8 cellular contexts compared by ENCODE assay signal in the genomic region with DNA sequence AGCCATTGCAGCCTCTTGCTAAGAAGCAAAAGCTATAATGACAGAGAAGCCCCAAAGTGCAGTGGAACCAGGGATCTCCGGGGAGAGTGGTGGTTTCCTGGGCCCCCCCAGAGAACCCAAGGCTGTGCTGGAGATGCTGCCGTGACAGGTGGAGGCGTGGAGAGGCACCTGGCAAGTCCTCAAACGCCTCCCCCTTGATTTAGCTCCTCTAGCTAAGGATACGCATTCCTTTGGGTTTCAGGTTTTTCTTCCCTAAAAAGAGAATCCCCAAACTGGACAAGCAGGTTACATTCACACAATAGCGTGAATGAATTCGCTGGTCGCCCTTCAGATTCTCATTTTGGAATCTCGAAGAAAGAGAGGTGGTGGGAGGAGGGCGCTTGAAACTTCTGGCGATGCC. TPM values are rescaled to one million over a fixed set of nuclear protein-coding genes. Genes with fewer than 3 reads are reported as not detected.
A peak's percentile ranks its signal among the peaks of the same experiment; 100 is the strongest.
DNase-seq lines count a peak whose midpoint lies in the region; ATAC-seq and TF ChIP-seq lines count a peak whose summit lies in the region.

No MANE protein-coding gene starts in this region.

- H3K4me3 Mint-ChIP-seq in CD14-positive monocyte, result peak overlapping the region; percentile 85 to 86
- peak overlapping the region; percentile 93 for H3K4me3 Mint-ChIP-seq in endothelial cell (ENCODE audit: unreplicated experiment)
- peak overlapping the region; percentile 87 for H3K4me3 Mint-ChIP-seq in neural progenitor cell

- TF ChIP-seq POLR2A in GM18505 (IDR thresholded peaks at IDR 0.05; ENCODE audit: borderline replicate concordance, extremely low read depth, insufficient read depth, insufficient read length), result no peak

- H3K9ac ChIP-seq in OCI-LY3 (ENCODE audit: low read length) (peak overlapping the region; percentile 51), neural progenitor cell (no peak overlapping the region)

- H3K36me3 ChIP-seq in OCI-LY3 (replicated peaks; ENCODE audit: low read depth, low read length) (peaks cover 6% of the 10 kb centered on the region), neural progenitor cell (no peaks in the 10 kb centered on the region)

- TF ChIP-seq CTCF in CD14-positive monocyte (IDR thresholded peaks at IDR 0.05) (no peak), OCI-LY3 (IDR thresholded peaks at IDR 0.05; ENCODE audit: low read depth, low read length) (no peak), endothelial cell (IDR thresholded peaks at IDR 0.05; ENCODE audit: unreplicated experiment) (no peak), neural progenitor cell (IDR thresholded peaks at IDR 0.05) (no peak)

- H3K27ac Mint-ChIP-seq in CD14-positive monocyte (peak overlapping the region; percentile 68 to 97 (median 79)), endothelial cell (ENCODE audit: unreplicated experiment) (peak overlapping the region; percentile 91), neural progenitor cell (peak overlapping the region; percentile 63)

- H3K27me3 Mint-ChIP-seq in CD14-positive monocyte (ENCODE audit: low read depth in 3 of 3) (peaks cover 5 to 11% (median 6%) of the 10 kb centered on the region in 3 donors), endothelial cell (ENCODE audit: unreplicated experiment) (peaks cover 10% of the 10 kb centered on the region), neural progenitor cell (ENCODE audit: insufficient read depth, low read depth) (peaks cover 9% of the 10 kb centered on the region)

- peaks cover 31% of the 10 kb centered on the region for H4K20me1 ChIP-seq in OCI-LY3 (ENCODE audit: insufficient read depth, low read length)
- peaks cover 33% of the 10 kb centered on the region for H4K20me1 ChIP-seq in neural progenitor cell (ENCODE audit: low read depth)

- intact Hi-C loops in CD14-positive monocyte (cut with micrococcal nuclease), result loop anchor here in 1 of 2 donors (10.0 kb wide), 3 partner anchors 123 to 623 kb away; no protein-coding TSS in a partner anchor

- peaks cover 14 to 16% of the 10 kb centered on the region in 2 donors for H3K36me3 Mint-ChIP-seq in CD14-positive monocyte
- H3K36me3 Mint-ChIP-seq in endothelial cell (ENCODE audit: low read depth, unreplicated experiment), result peaks cover 7% of the 10 kb centered on the region
- no peaks in the 10 kb centered on the region for H3K36me3 Mint-ChIP-seq in neural progenitor cell

- peaks cover 40% of the 10 kb centered on the region for H3K79me2 ChIP-seq in OCI-LY3 (ENCODE audit: low read length)
- H3K79me2 ChIP-seq in neural progenitor cell (ENCODE audit: low read depth), result peaks cover 35% of the 10 kb centered on the region

- H3K4me1 ChIP-seq in OCI-LY3 (ENCODE audit: low read length), result peaks cover 24% of the 10 kb centered on the region
- H3K4me1 ChIP-seq in neural progenitor cell, result peaks cover 29% of the 10 kb centered on the region

- H2AFZ ChIP-seq in OCI-LY3 (ENCODE audit: low read depth, low read length) (peak overlapping the region; percentile 55; the same call in 1 of the 2 replicates), neural progenitor cell (replicated peaks) (peak overlapping the region; percentile 96)

- peak overlapping the region; percentile 95 for H3K4me3 ChIP-seq in OCI-LY3 (ENCODE audit: low read length)
- H3K4me3 ChIP-seq in neural progenitor cell, result peak overlapping the region; percentile 81

- no peak for DNase-seq in CD14-positive monocyte (ENCODE audit: low spot score)
- no peak for DNase-seq in endothelial cell (ENCODE audit: low spot score)
- no peak for DNase-seq in neural progenitor cell (ENCODE audit: low spot score)
- no peak for DNase-seq in NOMO-1 (lab: John Stamatoyannopoulos, UW; ENCODE audit: unreplicated experiment in 2 of 2)
- DNase-seq in NOMO-1 treated with DMSO at 0.1 percent for 48 hours (lab: John Stamatoyannopoulos, UW; ENCODE audit: unreplicated experiment), result no peak
- no peak for DNase-seq in COLO668 (lab: John Stamatoyannopoulos, UW; ENCODE audit: unreplicated experiment)

- H3K27me3 ChIP-seq in OCI-LY3 (ENCODE audit: low read depth, low read length), result peaks cover 20% of the 10 kb centered on the region
- H3K27me3 ChIP-seq in neural progenitor cell, result peaks cover 19% of the 10 kb centered on the region

- H3K4me1 Mint-ChIP-seq in CD14-positive monocyte (peaks cover 48% of the 10 kb centered on the region), endothelial cell (ENCODE audit: unreplicated experiment) (peaks cover 30% of the 10 kb centered on the region), neural progenitor cell (peaks cover 30% of the 10 kb centered on the region)

- H3K9me3 ChIP-seq in OCI-LY3 (ENCODE audit: insufficient read depth, low read length) (no peaks in the 10 kb centered on the region), neural progenitor cell (ENCODE audit: low read depth) (no peaks in the 10 kb centered on the region)

- peaks cover 21% of the 10 kb centered on the region for H3F3A ChIP-seq in neural progenitor cell (ENCODE audit: low read depth)

- peak overlapping the region; percentile 96 for H3K4me2 ChIP-seq in OCI-LY3 (ENCODE audit: low read length)
- peak overlapping the region; percentile 96 for H3K4me2 ChIP-seq in neural progenitor cell

- ATAC-seq in GM18505 (IDR thresholded peaks at IDR 0.05; ENCODE audit: unreplicated experiment), result no peak

- H3K27ac ChIP-seq in OCI-LY3 (ENCODE audit: low read length) (no peak overlapping the region), neural progenitor cell (no peak overlapping the region)

- no peaks in the 10 kb centered on the region for H3K9me3 Mint-ChIP-seq in CD14-positive monocyte
- no peaks in the 10 kb centered on the region for H3K9me3 Mint-ChIP-seq in endothelial cell (ENCODE audit: unreplicated experiment)
- H3K9me3 Mint-ChIP-seq in neural progenitor cell, result no peaks in the 10 kb centered on the region

RNA-seq across cellular contexts. Expression of a gene that starts 0.9 kb away (rescaled TPM):
- polyA plus RNA-seq in CD14-positive monocyte, result 10 to 100 TPM; 32.3 to 32.7 TPM
- total RNA-seq in endothelial cell (ENCODE audit: unreplicated experiment) (156 TPM), neural progenitor cell (ENCODE audit: low replicate concordance) (61.5 and 92.5 TPM in 2 replicates)
